ENCODE assay signal across 11 cellular contexts in the genomic region with DNA sequence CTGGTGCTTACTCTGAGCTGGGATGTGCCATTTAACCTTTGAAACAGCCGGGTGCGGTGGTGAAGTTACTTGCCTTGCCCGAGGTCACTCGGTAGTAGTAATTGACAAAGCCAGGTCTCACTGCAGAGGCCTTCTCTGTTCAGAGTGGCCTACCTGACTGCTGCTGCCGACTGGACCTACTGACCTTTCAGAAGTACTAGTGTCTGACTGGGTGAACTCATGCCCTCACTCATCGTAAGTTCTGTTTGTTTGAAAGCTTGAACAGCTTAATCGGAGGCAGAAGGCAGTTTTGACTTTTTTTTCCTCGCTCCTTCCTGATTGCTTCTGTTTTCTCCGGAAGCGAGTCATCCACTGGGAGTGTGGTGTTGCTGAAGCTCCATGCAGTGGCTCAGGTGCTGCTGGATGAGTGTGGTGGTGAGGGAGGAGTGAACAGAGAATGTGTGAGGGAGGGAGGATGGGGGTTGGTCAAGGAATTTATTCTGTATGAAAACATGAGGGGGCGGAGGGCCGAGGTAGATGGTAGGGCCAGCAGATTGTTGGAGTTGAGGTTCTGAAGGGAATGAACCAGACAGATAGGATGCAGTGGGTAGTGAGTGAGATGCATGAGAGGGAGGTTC. TPM values are rescaled to one million over a fixed set of nuclear protein-coding genes. Genes with fewer than 3 reads are reported as not detected.
DNase-seq lines count a peak whose midpoint lies in the region; ATAC-seq lines count a peak whose summit lies in the region.
"Had no signal": no experiment of that assay in that cellular context is flagged by ENCODE, and none has a peak within 500 bp of the region (broad histone marks: within the 10 kb centered on the region; RNA-seq: fewer than 3 reads in every experiment).

No MANE protein-coding gene starts in this region.

- H3K36me3 Mint-ChIP-seq in natural killer cell treated with Interleukin-12 subunit alpha and Interleukin-12 subunit beta and Interleukin-15 and Interleukin-18, amount 100 ng/mL, for 72 hours = no peaks in the 10 kb centered on the region
- H3K36me3 Mint-ChIP-seq in activated T-cell treated with anti-CD3 and anti-CD28 coated beads, Interleukin-2, amount 50 U/mL, for 4 hours (ENCODE audit: insufficient read depth) = no peaks in the 10 kb centered on the region

- peaks cover 68% of the 10 kb centered on the region for H4K20me1 ChIP-seq in BLaER1

- H3K4me3 Mint-ChIP-seq in natural killer cell treated with Interleukin-12 subunit alpha and Interleukin-12 subunit beta and Interleukin-15 and Interleukin-18, amount 100 ng/mL, for 72 hours = no peak overlapping the region
- H3K4me3 Mint-ChIP-seq in activated T-cell treated with anti-CD3 and anti-CD28 coated beads, Interleukin-2, amount 50 U/mL, for 4 hours = no peak overlapping the region

- no peak overlapping the region for H3K4me3 ChIP-seq in BLaER1
- H3K4me3 ChIP-seq in muscle layer of duodenum (ENCODE audit: low read depth in 1 of 2, low read length in 2 of 2) = no peak overlapping the region

- H3K27me3 ChIP-seq in BLaER1 (no peaks in the 10 kb centered on the region), muscle layer of duodenum (ENCODE audit: low read depth, low read length) (no peaks in the 10 kb centered on the region)

- no peak for ATAC-seq in HG03108 (IDR thresholded peaks at IDR 0.05; ENCODE audit: unreplicated experiment)
- ATAC-seq in natural killer cell treated with Interleukin-12 subunit alpha and Interleukin-12 subunit beta and Interleukin-15 and Interleukin-18, amount 100 ng/mL, for 72 hours = no peak
- no peak for ATAC-seq in activated T-cell treated with anti-CD3 and anti-CD28 coated beads, Interleukin-2, amount 50 U/mL, for 4 hours
- ATAC-seq: activated naive CD4-positive, alpha-beta T cell treated with anti-CD3 and anti-CD28 coated beads, Interleukin-2, amount 50 U/mL, for 72 hours had no signal

- no peak overlapping the region for H3K9ac ChIP-seq in BLaER1

- H3K36me3 ChIP-seq in BLaER1 (peaks cover 13% of the 10 kb centered on the region), muscle layer of duodenum (ENCODE audit: control insufficient read depth in 1 of 2, insufficient read depth in 2 of 2, low read length in 2 of 2) (no peaks in the 10 kb centered on the region)

- H3K9me3 ChIP-seq in BLaER1 (no peaks in the 10 kb centered on the region), muscle layer of duodenum (ENCODE audit: control insufficient read depth in 1 of 2, low read length in 2 of 2) (no peaks in the 10 kb centered on the region)

- H3K4me2 ChIP-seq in BLaER1 = peak overlapping the region; percentile 95

- no peaks in the 10 kb centered on the region for H3K9me3 Mint-ChIP-seq in natural killer cell treated with Interleukin-12 subunit alpha and Interleukin-12 subunit beta and Interleukin-15 and Interleukin-18, amount 100 ng/mL, for 72 hours
- no peaks in the 10 kb centered on the region for H3K9me3 Mint-ChIP-seq in activated T-cell treated with anti-CD3 and anti-CD28 coated beads, Interleukin-2, amount 50 U/mL, for 4 hours
- H3K9me3 Mint-ChIP-seq: activated naive CD4-positive, alpha-beta T cell treated with anti-CD3 and anti-CD28 coated beads, Interleukin-2, amount 50 U/mL, for 72 hours had no signal

- H3K27me3 Mint-ChIP-seq in natural killer cell treated with Interleukin-12 subunit alpha and Interleukin-12 subunit beta and Interleukin-15 and Interleukin-18, amount 100 ng/mL, for 72 hours = peaks cover 23 to 33% of the 10 kb centered on the region in 2 donors
- no peaks in the 10 kb centered on the region for H3K27me3 Mint-ChIP-seq in activated T-cell treated with anti-CD3 and anti-CD28 coated beads, Interleukin-2, amount 50 U/mL, for 4 hours (ENCODE audit: low read depth)

- DNase-seq in LoVo (ENCODE audit: low spot score) (peak; percentile 72), dedifferentiated amniotic fluid mesenchymal stem cell (ENCODE audit: extremely low spot score) (peak; percentile 30), NCI-H524 (lab: John Stamatoyannopoulos, UW) (no peak)
- DNase-seq in natural killer cell treated with Interleukin-12 subunit alpha and Interleukin-12 subunit beta and Interleukin-15 and Interleukin-18, amount 100 ng/mL, for 72 hours (ENCODE audit: low spot score) = no peak
- no peak for DNase-seq in activated T-cell treated with anti-CD3 and anti-CD28 coated beads, Interleukin-2, amount 50 U/mL, for 4 hours
- DNase-seq: occipital lobe had no signal

- H3K4me1 ChIP-seq in BLaER1 = peaks cover 73% of the 10 kb centered on the region
- peaks cover 4 to 13% of the 10 kb centered on the region in 2 donors for H3K4me1 ChIP-seq in muscle layer of duodenum (ENCODE audit: control insufficient read depth in 1 of 2, insufficient read depth in 2 of 2, low read length in 2 of 2)

- H3K27ac Mint-ChIP-seq in natural killer cell treated with Interleukin-12 subunit alpha and Interleukin-12 subunit beta and Interleukin-15 and Interleukin-18, amount 100 ng/mL, for 72 hours = no peak overlapping the region

- H3K27ac ChIP-seq in BLaER1 (no peak overlapping the region), muscle layer of duodenum (ENCODE audit: low read length) (peak overlapping the region; percentile 43)

- H3K4me1 Mint-ChIP-seq in natural killer cell treated with Interleukin-12 subunit alpha and Interleukin-12 subunit beta and Interleukin-15 and Interleukin-18, amount 100 ng/mL, for 72 hours (ENCODE audit: low read depth in 2 of 2) = peaks cover 16 to 18% of the 10 kb centered on the region in 2 donors
- peaks cover 25% of the 10 kb centered on the region for H3K4me1 Mint-ChIP-seq in activated T-cell treated with anti-CD3 and anti-CD28 coated beads, Interleukin-2, amount 50 U/mL, for 4 hours (ENCODE audit: low read depth)

RNA-seq across cellular contexts. Expression of gene SPINT2, which starts 2.7 kb away (rescaled TPM):
- 1 to 10 TPM; 6.9 to 9.1 TPM for total RNA-seq in natural killer cell treated with Interleukin-12 subunit alpha and Interleukin-12 subunit beta and Interleukin-15 and Interleukin-18, amount 100 ng/mL, for 72 hours
- 10 to 100 TPM; 15.6 to 27.5 (median 20.6) TPM for total RNA-seq in activated T-cell treated with anti-CD3 and anti-CD28 coated beads, Interleukin-2, amount 50 U/mL, for 4 hours

RNA-seq across cellular contexts. Expression of gene PPP1R14A, which starts 10.9 kb away (rescaled TPM):
- total RNA-seq in natural killer cell treated with Interleukin-12 subunit alpha and Interleukin-12 subunit beta and Interleukin-15 and Interleukin-18, amount 100 ng/mL, for 72 hours = not detected
- total RNA-seq in activated T-cell treated with anti-CD3 and anti-CD28 coated beads, Interleukin-2, amount 50 U/mL, for 4 hours = 1 to 10 TPM in 1 of 3 donors, under 1 TPM in 2; 0.34 to 1.8 (median 0.46) TPM

RNA-seq across cellular contexts. Expression of gene C19orf33, which starts 37.0 kb away (rescaled TPM):
- not detected for total RNA-seq in natural killer cell treated with Interleukin-12 subunit alpha and Interleukin-12 subunit beta and Interleukin-15 and Interleukin-18, amount 100 ng/mL, for 72 hours
- total RNA-seq in activated T-cell treated with anti-CD3 and anti-CD28 coated beads, Interleukin-2, amount 50 U/mL, for 4 hours = not detected
- total RNA-seq: activated naive CD4-positive, alpha-beta T cell treated with anti-CD3 and anti-CD28 coated beads, Interleukin-2, amount 50 U/mL, for 72 hours; G401; occipital lobe had no signal

RNA-seq across cellular contexts. Expression of gene DPF1, which starts 43.1 kb away (rescaled TPM):
- under 1 TPM in 1 of 2 donors, not detected in 1; 0.12 TPM for total RNA-seq in natural killer cell treated with Interleukin-12 subunit alpha and Interleukin-12 subunit beta and Interleukin-15 and Interleukin-18, amount 100 ng/mL, for 72 hours
- under 1 TPM; 0.40 to 0.45 (median 0.43) TPM for total RNA-seq in activated T-cell treated with anti-CD3 and anti-CD28 coated beads, Interleukin-2, amount 50 U/mL, for 4 hours

RNA-seq across cellular contexts. Expression of gene YIF1B, which starts 48.7 kb away (rescaled TPM):
- 10 to 100 TPM; 56.0 to 59.2 TPM for total RNA-seq in natural killer cell treated with Interleukin-12 subunit alpha and Interleukin-12 subunit beta and Interleukin-15 and Interleukin-18, amount 100 ng/mL, for 72 hours
- 10 to 100 TPM; 48.0 to 60.1 (median 50.4) TPM for total RNA-seq in activated T-cell treated with anti-CD3 and anti-CD28 coated beads, Interleukin-2, amount 50 U/mL, for 4 hours

Comparison
In these comparisons a context has a peak if more than half of its experiments do, and no peak if none do; other contexts are left out.
1. DNase-seq: peak in LoVo (single experiment) and dedifferentiated amniotic fluid mesenchymal stem cell (single experiment); none in natural killer cell treated with Interleukin-12 subunit alpha and Interleukin-12 subunit beta and Interleukin-15 and Interleukin-18, amount 100 ng/mL, for 72 hours (single experiment), activated T-cell treated with anti-CD3 and anti-CD28 coated beads, Interleukin-2, amount 50 U/mL, for 4 hours (single experiment) and NCI-H524 (0 of 2).